ENCODE assay signal across 8 cellular contexts in the genomic region with DNA sequence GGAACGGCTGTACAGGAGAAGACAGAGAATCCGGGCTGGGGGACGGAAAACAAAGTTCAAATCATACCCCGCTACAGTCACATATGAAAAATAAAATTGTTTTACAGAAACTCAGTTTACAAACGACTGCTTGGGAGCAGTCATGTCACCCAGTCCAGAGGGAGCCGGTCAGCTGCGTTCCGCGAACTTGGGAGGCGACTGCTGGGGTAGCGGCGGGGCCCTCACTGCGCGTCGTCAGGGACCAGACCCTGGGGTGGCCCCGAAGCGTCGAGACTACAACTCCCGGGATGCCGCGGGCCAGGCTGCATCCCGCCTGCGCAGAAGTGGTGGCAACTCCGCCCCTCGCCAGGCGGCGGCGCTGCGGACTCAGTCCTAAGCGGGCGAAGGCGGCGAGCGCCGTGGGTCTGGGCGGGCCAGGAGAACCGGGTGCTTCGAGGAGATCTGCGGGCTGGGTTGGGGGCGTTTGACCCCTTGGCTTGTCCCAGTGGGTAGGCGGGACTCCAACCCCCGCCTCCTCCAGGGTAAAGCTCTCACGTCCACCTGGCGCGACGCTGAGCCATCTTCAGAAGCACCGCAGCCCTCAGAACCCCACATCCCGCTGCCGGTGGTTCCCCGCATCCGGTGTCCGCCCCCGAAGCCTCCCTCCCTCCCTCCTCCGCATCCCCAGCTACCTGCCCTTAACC. TPM values are rescaled to one million over a fixed set of nuclear protein-coding genes. Genes with fewer than 3 reads are reported as not detected.
DNase-seq lines count a peak whose midpoint lies in the region; ATAC-seq and TF ChIP-seq lines count a peak whose summit lies in the region.

No MANE protein-coding gene starts in this region.

- no peaks in the 10 kb centered on the region for H3K27me3 ChIP-seq in endocrine pancreas (ENCODE audit: control insufficient read depth, insufficient read depth, low read length)

- H3K4me3 Mint-ChIP-seq in activated CD8-positive, alpha-beta memory T cell treated with anti-CD3 and anti-CD28 coated beads, Interleukin-2, amount 10 ng/mL, durations not matched to agents 7 days and 5 days: peak overlapping the region; percentile 99
- peak overlapping the region; percentile 83 for H3K4me3 Mint-ChIP-seq in mesothelial cell of epicardium

- peak; percentile 90 for ATAC-seq in GM21381 (IDR thresholded peaks at IDR 0.05; ENCODE audit: unreplicated experiment)
- ATAC-seq in activated CD8-positive, alpha-beta memory T cell treated with anti-CD3 and anti-CD28 coated beads, Interleukin-2, amount 10 ng/mL, durations not matched to agents 7 days and 5 days: peak; percentile 90

- peak; percentile 93 for TF ChIP-seq CTCF in mesothelial cell of epicardium (IDR thresholded peaks at IDR 0.05; ENCODE audit: unreplicated experiment)

- DNase-seq in D341Med (ENCODE audit: low spot score) (peak; percentile 97), HT1080 (ENCODE audit: low read depth) (peak; percentile 84), NOMO-1 (lab: John Stamatoyannopoulos, UW; ENCODE audit: unreplicated experiment in 2 of 2) (peak; percentile 97), mesothelial cell of epicardium (ENCODE audit: low spot score in 2 of 2, unreplicated experiment in 2 of 2) (peak; percentile 89 to 96)
- DNase-seq in activated CD8-positive, alpha-beta memory T cell treated with anti-CD3 and anti-CD28 coated beads, Interleukin-2, amount 10 ng/mL, durations not matched to agents 7 days and 5 days: peak; percentile 95
- DNase-seq in stimulated activated CD8-positive, alpha-beta memory T cell treated with anti-CD3 and anti-CD28 coated beads, Interleukin-15, amount 100 ng/mL, for 4 hours (ENCODE audit: low read depth in 2 of 2): peak; percentile 80 to 81

- CTCF ChIA-PET in activated CD8-positive, alpha-beta memory T cell treated with anti-CD3 and anti-CD28 coated beads, Interleukin-2, amount 10 ng/mL, durations not matched to agents 7 days and 5 days (lab: Charles Lee): interaction anchor here (0.6 to 9.6 kb wide), 25 partner anchors 8 to 567 kb away, joined by 3 to 208 read pairs (median 4); partner anchors contain the start of genes ARHGEF39, CCDC107, CD72 and CREB3

- H3K4me3 ChIP-seq in endocrine pancreas (ENCODE audit: control insufficient read depth, insufficient read depth, low read length): peak overlapping the region; percentile 65

- peaks cover 47% of the 10 kb centered on the region for H3K4me1 Mint-ChIP-seq in activated CD8-positive, alpha-beta memory T cell treated with anti-CD3 and anti-CD28 coated beads, Interleukin-2, amount 10 ng/mL, durations not matched to agents 7 days and 5 days
- H3K4me1 Mint-ChIP-seq in mesothelial cell of epicardium: peaks cover 15% of the 10 kb centered on the region

- peak overlapping the region; percentile 97 for H3K27ac Mint-ChIP-seq in activated CD8-positive, alpha-beta memory T cell treated with anti-CD3 and anti-CD28 coated beads, Interleukin-2, amount 10 ng/mL, durations not matched to agents 7 days and 5 days
- H3K27ac Mint-ChIP-seq in mesothelial cell of epicardium: peak overlapping the region; percentile 99

- H3K36me3 ChIP-seq in endocrine pancreas (ENCODE audit: control insufficient read depth, insufficient read depth, low read length): no peaks in the 10 kb centered on the region

- H3K36me3 Mint-ChIP-seq in activated CD8-positive, alpha-beta memory T cell treated with anti-CD3 and anti-CD28 coated beads, Interleukin-2, amount 10 ng/mL, durations not matched to agents 7 days and 5 days: peaks cover 36% of the 10 kb centered on the region
- H3K36me3 Mint-ChIP-seq in mesothelial cell of epicardium: peaks cover 2% of the 10 kb centered on the region

- H3K9me3 Mint-ChIP-seq in activated CD8-positive, alpha-beta memory T cell treated with anti-CD3 and anti-CD28 coated beads, Interleukin-2, amount 10 ng/mL, durations not matched to agents 7 days and 5 days (ENCODE audit: low read depth): no peaks in the 10 kb centered on the region
- no peaks in the 10 kb centered on the region for H3K9me3 Mint-ChIP-seq in mesothelial cell of epicardium

- H3K9me3 ChIP-seq in endocrine pancreas (ENCODE audit: control insufficient read depth, low read length): no peaks in the 10 kb centered on the region

- no peaks in the 10 kb centered on the region for H3K27me3 Mint-ChIP-seq in activated CD8-positive, alpha-beta memory T cell treated with anti-CD3 and anti-CD28 coated beads, Interleukin-2, amount 10 ng/mL, durations not matched to agents 7 days and 5 days
- no peaks in the 10 kb centered on the region for H3K27me3 Mint-ChIP-seq in mesothelial cell of epicardium (ENCODE audit: low read depth)

- H3K4me1 ChIP-seq in endocrine pancreas (ENCODE audit: control insufficient read depth, insufficient read depth, low read length): no peaks in the 10 kb centered on the region

- peak overlapping the region; percentile 89 for H3K9ac ChIP-seq in endocrine pancreas (ENCODE audit: control insufficient read depth, insufficient read depth, low read length)

RNA-seq across cellular contexts. Expression of gene SIT1, which starts 4.0 kb away (rescaled TPM):
- total RNA-seq in HT1080 (2014; rRNA removed; shearing (Covaris generic)): not detected in 2 replicates
- not detected in 2 replicates for polyA plus RNA-seq in HT1080 (2015; cell fraction: cytosol; rRNA removed)
- polyA plus RNA-seq in HT1080 (2015; cell fraction: nucleus; rRNA removed): not detected in 2 replicates
- total RNA-seq in activated CD8-positive, alpha-beta memory T cell treated with anti-CD3 and anti-CD28 coated beads, Interleukin-2, amount 10 ng/mL, durations not matched to agents 7 days and 5 days: 100 to 1,000 TPM; 144 to 155 TPM
- not detected in 3 replicates for total RNA-seq in mesothelial cell of epicardium

RNA-seq across cellular contexts. Expression of gene RMRP, which starts 11.1 kb away (rescaled TPM):
- total RNA-seq in HT1080 (2014; rRNA removed; shearing (Covaris generic)): 6,816 and 22,210 TPM in 2 replicates
- not detected in 2 replicates for polyA plus RNA-seq in HT1080 (2015; cell fraction: cytosol; rRNA removed)
- not detected in 2 replicates for polyA plus RNA-seq in HT1080 (2015; cell fraction: nucleus; rRNA removed)
- total RNA-seq in activated CD8-positive, alpha-beta memory T cell treated with anti-CD3 and anti-CD28 coated beads, Interleukin-2, amount 10 ng/mL, durations not matched to agents 7 days and 5 days: over 10,000 TPM in 1 of 2 experiments, 1,000 to 10,000 TPM in 1; 6,751 to 13,083 TPM
- 20,234 to 21,305 TPM (median 21,148 TPM) in 3 replicates for total RNA-seq in mesothelial cell of epicardium

RNA-seq across cellular contexts. Expression of gene CCDC107, which starts 11.4 kb away (rescaled TPM):
- 9.2 and 9.3 TPM in 2 replicates for total RNA-seq in HT1080 (2014; rRNA removed; shearing (Covaris generic))
- polyA plus RNA-seq in HT1080 (2015; cell fraction: cytosol; rRNA removed): 4.2 and 6.2 TPM in 2 replicates
- 3.5 and 3.7 TPM in 2 replicates for polyA plus RNA-seq in HT1080 (2015; cell fraction: nucleus; rRNA removed)
- total RNA-seq in activated CD8-positive, alpha-beta memory T cell treated with anti-CD3 and anti-CD28 coated beads, Interleukin-2, amount 10 ng/mL, durations not matched to agents 7 days and 5 days: 10 to 100 TPM; 28.7 to 29.4 TPM
- 16.7 to 17.8 TPM (median 17.0 TPM) in 3 replicates for total RNA-seq in mesothelial cell of epicardium

RNA-seq across cellular contexts. Expression of gene ARHGEF39, which starts 18.3 kb away (rescaled TPM):
- total RNA-seq in HT1080 (2014; rRNA removed; shearing (Covaris generic)): 5.3 and 8.9 TPM in 2 replicates
- 8.4 and 10.1 TPM in 2 replicates for polyA plus RNA-seq in HT1080 (2015; cell fraction: cytosol; rRNA removed)
- polyA plus RNA-seq in HT1080 (2015; cell fraction: nucleus; rRNA removed): 26.8 and 31.7 TPM in 2 replicates
- 10 to 100 TPM; 14.5 to 21.1 TPM for total RNA-seq in activated CD8-positive, alpha-beta memory T cell treated with anti-CD3 and anti-CD28 coated beads, Interleukin-2, amount 10 ng/mL, durations not matched to agents 7 days and 5 days
- 6.3 to 8.0 TPM (median 6.5 TPM) in 3 replicates for total RNA-seq in mesothelial cell of epicardium

RNA-seq across cellular contexts. Expression of gene CA9, which starts 27.0 kb away (rescaled TPM):
- total RNA-seq in HT1080 (2014; rRNA removed; shearing (Covaris generic)): 0.33 and 0.55 TPM in 2 replicates
- polyA plus RNA-seq in HT1080 (2015; cell fraction: cytosol; rRNA removed): 64.9 and 70.8 TPM in 2 replicates
- 101 and 114 TPM in 2 replicates for polyA plus RNA-seq in HT1080 (2015; cell fraction: nucleus; rRNA removed)
- under 1 TPM; 0.21 to 0.85 TPM for total RNA-seq in activated CD8-positive, alpha-beta memory T cell treated with anti-CD3 and anti-CD28 coated beads, Interleukin-2, amount 10 ng/mL, durations not matched to agents 7 days and 5 days
- total RNA-seq in mesothelial cell of epicardium: 1.1 to 2.3 TPM (median 1.7 TPM) in 3 replicates

Comparison
In these comparisons a context has a peak if more than half of its experiments do, and no peak if none do; other contexts are left out.
1. Peak in every context shown above with its lines: DNase-seq, ATAC-seq and H3K4me3 ChIP-seq.
2. RNA of gene SIT1, which starts 4.0 kb away (total RNA-seq): 144 to 155 TPM in activated CD8-positive, alpha-beta memory T cell treated with anti-CD3 and anti-CD28 coated beads, Interleukin-2, amount 10 ng/mL, durations not matched to agents 7 days and 5 days; not detected in HT1080 and not detected in mesothelial cell of epicardium; every median in the first group is over 100 times any median in the second.